Comparison of ENCODE assay signal across 10 cellular contexts in the genomic region with DNA sequence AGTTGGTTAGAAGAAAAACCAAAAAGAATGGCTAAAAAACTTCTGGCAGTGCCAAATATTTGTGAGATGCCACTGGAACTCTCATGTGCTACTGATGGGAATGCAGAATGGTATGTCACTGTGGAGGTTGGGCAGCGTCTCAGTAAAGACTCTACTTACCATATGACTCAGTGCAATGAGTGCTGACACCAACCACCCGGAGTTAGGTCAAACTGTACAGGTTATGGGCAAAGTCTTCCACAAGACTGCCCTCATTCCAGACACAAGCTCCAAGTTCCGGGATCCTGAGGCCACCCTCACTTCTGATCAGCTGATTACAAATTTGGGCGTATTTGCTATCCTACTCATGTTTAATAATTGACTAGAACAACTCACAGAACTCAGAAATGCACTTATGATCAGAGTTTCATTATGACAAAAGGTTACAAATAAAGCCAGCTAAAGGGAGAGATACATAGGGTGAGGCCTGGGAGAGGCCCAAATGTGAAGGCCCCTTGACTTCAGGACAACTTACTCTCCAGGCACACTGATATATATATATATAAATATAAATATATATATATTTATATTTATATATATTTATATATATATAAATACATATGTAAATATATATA.
DNase-seq lines count a peak whose midpoint lies in the region; ATAC-seq, FAIRE-seq and TF ChIP-seq lines count a peak whose summit lies in the region.
"Had no signal": no experiment of that assay in that cellular context is flagged by ENCODE, and none has a peak within 500 bp of the region (broad histone marks: within the 10 kb centered on the region; RNA-seq: fewer than 3 reads in every experiment).

No MANE protein-coding gene starts in this region.

- H3K27ac ChIP-seq in endothelial cell of umbilical vein (ENCODE audit: insufficient read depth, low read depth, low read length), result no peak overlapping the region
- peak overlapping the region in 1 of 4 donors; percentile 21 for H3K27ac ChIP-seq in transverse colon
- H3K27ac ChIP-seq: BLaER1 treated with 17β-estradiol and CSF1 and Interleukin-3, amounts not matched to agents 10 nM and 100 nM had no signal

- CTCF ChIA-PET in endothelial cell of umbilical vein (lab: Charles Lee), result interaction anchor here (0.8 to 2.3 kb wide), 4 partner anchors 10 to 473 kb away, joined by 3 to 7 read pairs (median 3); no protein-coding TSS in a partner anchor

- H3K4me1 ChIP-seq in endothelial cell of umbilical vein (ENCODE audit: control insufficient read depth, extremely low read depth, insufficient read depth, low read length) (peaks cover 3% of the 10 kb centered on the region), transverse colon (no peaks in the 10 kb centered on the region)

- no peak for TF ChIP-seq EP300 in transverse colon (IDR thresholded peaks at IDR 0.05; ENCODE audit: low read depth)

- H3K27me3 ChIP-seq in endothelial cell of umbilical vein (ENCODE audit: control insufficient read depth in 2 of 2, insufficient read depth in 2 of 2, low read length in 2 of 2) (no peaks in the 10 kb centered on the region), transverse colon (no peaks in the 10 kb centered on the region)
- H3K27me3 ChIP-seq: BLaER1 treated with 17β-estradiol and CSF1 and Interleukin-3, amounts not matched to agents 10 nM and 100 nM had no signal

- no peaks in the 10 kb centered on the region for H3K79me2 ChIP-seq in endothelial cell of umbilical vein (ENCODE audit: control insufficient read depth, insufficient read depth, low read length)

- H3K9ac ChIP-seq in endothelial cell of umbilical vein (replicated peaks; ENCODE audit: extremely low read depth, insufficient read depth, low read length), result no peak overlapping the region
- H3K9ac ChIP-seq: BLaER1 treated with 17β-estradiol and CSF1 and Interleukin-3, amounts not matched to agents 10 nM and 100 nM had no signal

- no peak overlapping the region for H2AFZ ChIP-seq in endothelial cell of umbilical vein (ENCODE audit: low read depth, low read length)

- WGBS in transverse colon (ENCODE audit: low coverage in 1 of 2), 2 donors, result 52 to 100% methylated on average over 1 to 4 of the region's 4 CpGs

- no peak for DNase-seq in activated T-cell treated with anti-CD3 and anti-CD28 coated beads, Interleukin-2, amount 50 U/mL, for 24 hours
- no peak for DNase-seq in activated T-cell treated with anti-CD3 and anti-CD28 coated beads, Interleukin-2, amount 50 U/mL, for 1 hour
- no peak for DNase-seq in endothelial cell of umbilical vein (ENCODE audit: low read depth, low spot score)
- peak; percentile 22 for DNase-seq in transverse colon
- DNase-seq in stimulated activated CD4-positive, alpha-beta T cell treated with anti-CD3 and anti-CD28 coated beads, Interleukin-2, amount 100 ng/mL, for 24 hours, result no peak
- DNase-seq in SHP77 treated with DMSO at 0.1 percent for 48 hours (lab: John Stamatoyannopoulos, UW), result no peak
- DNase-seq in cerebellar cortex (ENCODE audit: low spot score), result no peak
- DNase-seq: NCI-H526 treated with DMSO at 0.1 percent for 48 hours had no signal

- TF ChIP-seq POLR2A in endothelial cell of umbilical vein (IDR thresholded peaks at IDR 0.05; ENCODE audit: low read depth, low read length) (no peak), transverse colon (IDR thresholded peaks at IDR 0.05) (no peak)

- no peaks in the 10 kb centered on the region for H3K9me3 ChIP-seq in endothelial cell of umbilical vein (replicated peaks; ENCODE audit: control insufficient read depth, insufficient read depth, low read length)
- H3K9me3 ChIP-seq in transverse colon, result no peaks in the 10 kb centered on the region
- H3K9me3 ChIP-seq: BLaER1 treated with 17β-estradiol and CSF1 and Interleukin-3, amounts not matched to agents 10 nM and 100 nM had no signal

- H3K4me3 ChIP-seq in endothelial cell of umbilical vein (replicated peaks in 1 of 3; ENCODE audit: insufficient read depth in 1 of 3, low read depth in 1 of 3, low read length in 3 of 3) (no peak overlapping the region), transverse colon (no peak overlapping the region)
- H3K4me3 ChIP-seq: BLaER1 treated with 17β-estradiol and CSF1 and Interleukin-3, amounts not matched to agents 10 nM and 100 nM had no signal

- no TSS peak for BruUV-seq in endothelial cell of umbilical vein (replicated peaks; lab: Mats Ljungman, UMichigan)

- dilution Hi-C loops in endothelial cell of umbilical vein (cut with MboI; ENCODE audit: extremely low pct_ligation_motif_present, low sequenced_read_pairs), result no loop called here

- in situ Hi-C loops in transverse colon (cut with MboI; ENCODE audit: low pct_ligation_motif_present in 1 of 4, low pct_unique_long_range_greater_than_20kb in 1 of 4, low sequenced_read_pairs in 3 of 4), result loop anchor here in 3 of 4 donors (10.0 to 25.0 kb wide), 2 partner anchors 405 to 467 kb away; no protein-coding TSS in a partner anchor

- FAIRE-seq in endothelial cell of umbilical vein (lab: Jason Lieb, UNC), result peak; percentile 24

- peaks cover 20% of the 10 kb centered on the region for H3K4me1 Mint-ChIP-seq in activated T-cell treated with anti-CD3 and anti-CD28 coated beads, Interleukin-2, amount 50 U/mL, for 24 hours (ENCODE audit: low read depth)

- TF ChIP-seq CTCF in endothelial cell of umbilical vein (IDR thresholded peaks at IDR 0.05; ENCODE audit: extremely low read depth in 1 of 2, insufficient read depth in 1 of 2, low read depth in 1 of 2, low read length in 2 of 2) (no peak), transverse colon (IDR thresholded peaks at IDR 0.05) (no peak)

- H4K20me1 ChIP-seq in endothelial cell of umbilical vein (replicated peaks; ENCODE audit: control insufficient read depth, extremely low read depth, insufficient read depth, low read length), result no peaks in the 10 kb centered on the region
- H4K20me1 ChIP-seq: BLaER1 treated with 17β-estradiol and CSF1 and Interleukin-3, amounts not matched to agents 10 nM and 100 nM had no signal

- peak; percentile 85 for ATAC-seq in HG03175 (IDR thresholded peaks at IDR 0.05; ENCODE audit: unreplicated experiment)

- peaks cover 44% of the 10 kb centered on the region for H3K36me3 Mint-ChIP-seq in activated T-cell treated with anti-CD3 and anti-CD28 coated beads, Interleukin-2, amount 50 U/mL, for 24 hours (ENCODE audit: low read depth)

- POLR2A ChIA-PET in endothelial cell of umbilical vein (lab: Charles Lee), result no interaction called here

- no peaks in the 10 kb centered on the region for H3K9me1 ChIP-seq in endothelial cell of umbilical vein (replicated peaks; ENCODE audit: control insufficient read depth, extremely low read depth, insufficient read depth, low read length)

- intact Hi-C loops in endothelial cell of umbilical vein (cut with micrococcal nuclease), result no loop called here
- intact Hi-C loops in transverse colon (cut with DNase I; ENCODE audit: low total_unique reads), result no loop called here

- H3K9me3 Mint-ChIP-seq in activated T-cell treated with anti-CD3 and anti-CD28 coated beads, Interleukin-2, amount 50 U/mL, for 24 hours, result no peaks in the 10 kb centered on the region

- H3K4me2 ChIP-seq in endothelial cell of umbilical vein (ENCODE audit: insufficient read depth, low read length), result no peak overlapping the region
- H3K4me2 ChIP-seq: BLaER1 treated with 17β-estradiol and CSF1 and Interleukin-3, amounts not matched to agents 10 nM and 100 nM had no signal

- H3K36me3 ChIP-seq in endothelial cell of umbilical vein (ENCODE audit: control insufficient read depth in 2 of 2, extremely low read depth in 1 of 2, insufficient read depth in 2 of 2, low read length in 2 of 2) (peaks cover 3 to 4% of the 10 kb centered on the region in 2 experiments), transverse colon (no peaks in the 10 kb centered on the region)

- H3K4me3 Mint-ChIP-seq in activated T-cell treated with anti-CD3 and anti-CD28 coated beads, Interleukin-2, amount 50 U/mL, for 24 hours, result no peak overlapping the region

- no peaks in the 10 kb centered on the region for H3K27me3 Mint-ChIP-seq in activated T-cell treated with anti-CD3 and anti-CD28 coated beads, Interleukin-2, amount 50 U/mL, for 24 hours

- peak overlapping the region; percentile 85 for H3K27ac Mint-ChIP-seq in activated T-cell treated with anti-CD3 and anti-CD28 coated beads, Interleukin-2, amount 50 U/mL, for 24 hours

TF ChIP-seq in endothelial cell of umbilical vein, 7 proteins besides CTCF, POLR2A, EP300 and RAD21:
- TF ChIP-seq POLR2AphosphoS5 (IDR thresholded peaks at IDR 0.05; ENCODE audit: insufficient read depth, low read depth, low read length) (no peak), FOS (IDR thresholded peaks at IDR 0.05; ENCODE audit: borderline replicate concordance, insufficient read depth, low read length) (no peak), EZH2 (IDR thresholded peaks at IDR 0.05; ENCODE audit: borderline replicate concordance, low read depth, low read length, severe bottlenecking) (no peak), JUN (IDR thresholded peaks at IDR 0.05; ENCODE audit: borderline replicate concordance, insufficient read depth, insufficient read length, low read depth) (no peak), MYC (IDR thresholded peaks at IDR 0.05; ENCODE audit: low read depth, low read length) (no peak)
- TF ChIP-seq, protein P1, sequence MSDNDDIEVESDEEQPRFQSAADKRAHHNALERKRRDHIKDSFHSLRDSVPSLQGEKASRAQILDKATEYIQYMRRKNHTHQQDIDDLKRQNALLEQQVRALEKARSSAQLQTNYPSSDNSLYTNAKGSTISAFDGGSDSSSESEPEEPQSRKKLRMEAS (IDR thresholded peaks at IDR 0.05; ENCODE audit: insufficient read depth, insufficient read length), result no peak
TF ChIP-seq in endothelial cell of umbilical vein: peak in this region for 0.
